ENCODE assay signal across 1 cellular context in the genomic region with DNA sequence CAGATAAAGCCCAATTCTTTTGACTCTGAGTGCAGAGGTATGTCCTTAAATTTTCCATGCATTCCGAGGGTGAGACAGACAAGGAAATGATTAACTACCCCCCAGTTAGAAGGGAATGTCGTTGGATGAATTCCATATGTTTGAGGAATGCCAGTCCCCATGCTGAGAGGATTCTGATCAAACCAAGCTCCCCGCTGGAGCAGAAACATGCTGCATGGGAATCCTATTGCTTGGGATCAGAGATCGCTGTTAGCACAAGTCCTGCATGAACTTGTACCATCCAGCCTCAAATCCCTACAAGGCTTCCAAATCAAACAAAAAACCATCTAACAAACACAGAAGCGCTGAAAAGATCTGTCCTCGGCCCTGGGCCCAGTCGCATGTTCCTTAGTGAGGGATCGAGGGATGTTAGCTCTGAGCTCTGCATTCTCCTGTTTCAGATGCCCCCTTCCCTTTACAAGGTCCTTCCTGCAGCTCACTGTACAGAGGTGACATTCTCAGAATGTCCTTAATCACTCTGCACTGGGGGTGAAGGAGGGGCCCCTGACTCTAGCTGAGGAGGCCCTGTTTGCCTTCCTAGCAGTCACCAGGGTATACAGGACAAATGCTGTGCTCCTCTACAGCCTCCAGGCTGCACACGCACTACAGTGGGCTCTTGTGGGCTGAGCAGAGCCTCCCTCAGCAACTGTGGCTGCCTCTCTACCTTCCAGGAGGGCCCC.
TF ChIP-seq lines count a peak whose summit lies in the region.

No MANE protein-coding gene starts in this region.

TF ChIP-seq in SK-N-SH, 30 proteins besides CTCF, POLR2A, EP300 and RAD21 (continued from another document):
- TF ChIP-seq, protein P1, sequence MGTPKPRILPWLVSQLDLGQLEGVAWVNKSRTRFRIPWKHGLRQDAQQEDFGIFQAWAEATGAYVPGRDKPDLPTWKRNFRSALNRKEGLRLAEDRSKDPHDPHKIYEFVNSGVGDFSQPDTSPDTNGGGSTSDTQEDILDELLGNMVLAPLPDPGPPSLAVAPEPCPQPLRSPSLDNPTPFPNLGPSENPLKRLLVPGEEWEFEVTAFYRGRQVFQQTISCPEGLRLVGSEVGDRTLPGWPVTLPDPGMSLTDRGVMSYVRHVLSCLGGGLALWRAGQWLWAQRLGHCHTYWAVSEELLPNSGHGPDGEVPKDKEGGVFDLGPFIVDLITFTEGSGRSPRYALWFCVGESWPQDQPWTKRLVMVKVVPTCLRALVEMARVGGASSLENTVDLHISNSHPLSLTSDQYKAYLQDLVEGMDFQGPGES (IDR thresholded peaks at IDR 0.05; ENCODE audit: low read depth, low read length): no peak
- TF ChIP-seq, protein P2, sequence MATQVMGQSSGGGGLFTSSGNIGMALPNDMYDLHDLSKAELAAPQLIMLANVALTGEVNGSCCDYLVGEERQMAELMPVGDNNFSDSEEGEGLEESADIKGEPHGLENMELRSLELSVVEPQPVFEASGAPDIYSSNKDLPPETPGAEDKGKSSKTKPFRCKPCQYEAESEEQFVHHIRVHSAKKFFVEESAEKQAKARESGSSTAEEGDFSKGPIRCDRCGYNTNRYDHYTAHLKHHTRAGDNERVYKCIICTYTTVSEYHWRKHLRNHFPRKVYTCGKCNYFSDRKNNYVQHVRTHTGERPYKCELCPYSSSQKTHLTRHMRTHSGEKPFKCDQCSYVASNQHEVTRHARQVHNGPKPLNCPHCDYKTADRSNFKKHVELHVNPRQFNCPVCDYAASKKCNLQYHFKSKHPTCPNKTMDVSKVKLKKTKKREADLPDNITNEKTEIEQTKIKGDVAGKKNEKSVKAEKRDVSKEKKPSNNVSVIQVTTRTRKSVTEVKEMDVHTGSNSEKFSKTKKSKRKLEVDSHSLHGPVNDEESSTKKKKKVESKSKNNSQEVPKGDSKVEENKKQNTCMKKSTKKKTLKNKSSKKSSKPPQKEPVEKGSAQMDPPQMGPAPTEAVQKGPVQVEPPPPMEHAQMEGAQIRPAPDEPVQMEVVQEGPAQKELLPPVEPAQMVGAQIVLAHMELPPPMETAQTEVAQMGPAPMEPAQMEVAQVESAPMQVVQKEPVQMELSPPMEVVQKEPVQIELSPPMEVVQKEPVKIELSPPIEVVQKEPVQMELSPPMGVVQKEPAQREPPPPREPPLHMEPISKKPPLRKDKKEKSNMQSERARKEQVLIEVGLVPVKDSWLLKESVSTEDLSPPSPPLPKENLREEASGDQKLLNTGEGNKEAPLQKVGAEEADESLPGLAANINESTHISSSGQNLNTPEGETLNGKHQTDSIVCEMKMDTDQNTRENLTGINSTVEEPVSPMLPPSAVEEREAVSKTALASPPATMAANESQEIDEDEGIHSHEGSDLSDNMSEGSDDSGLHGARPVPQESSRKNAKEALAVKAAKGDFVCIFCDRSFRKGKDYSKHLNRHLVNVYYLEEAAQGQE (IDR thresholded peaks at IDR 0.05; ENCODE audit: low read depth, low read length): peak; percentile 78
- TF ChIP-seq, protein P3, sequence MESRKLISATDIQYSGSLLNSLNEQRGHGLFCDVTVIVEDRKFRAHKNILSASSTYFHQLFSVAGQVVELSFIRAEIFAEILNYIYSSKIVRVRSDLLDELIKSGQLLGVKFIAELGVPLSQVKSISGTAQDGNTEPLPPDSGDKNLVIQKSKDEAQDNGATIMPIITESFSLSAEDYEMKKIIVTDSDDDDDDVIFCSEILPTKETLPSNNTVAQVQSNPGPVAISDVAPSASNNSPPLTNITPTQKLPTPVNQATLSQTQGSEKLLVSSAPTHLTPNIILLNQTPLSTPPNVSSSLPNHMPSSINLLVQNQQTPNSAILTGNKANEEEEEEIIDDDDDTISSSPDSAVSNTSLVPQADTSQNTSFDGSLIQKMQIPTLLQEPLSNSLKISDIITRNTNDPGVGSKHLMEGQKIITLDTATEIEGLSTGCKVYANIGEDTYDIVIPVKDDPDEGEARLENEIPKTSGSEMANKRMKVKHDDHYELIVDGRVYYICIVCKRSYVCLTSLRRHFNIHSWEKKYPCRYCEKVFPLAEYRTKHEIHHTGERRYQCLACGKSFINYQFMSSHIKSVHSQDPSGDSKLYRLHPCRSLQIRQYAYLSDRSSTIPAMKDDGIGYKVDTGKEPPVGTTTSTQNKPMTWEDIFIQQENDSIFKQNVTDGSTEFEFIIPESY (IDR thresholded peaks at IDR 0.05; ENCODE audit: borderline replicate concordance, low read depth): peak; percentile 83; the same call in 1 of the 2 replicates
- TF ChIP-seq EZH2phosphoT487 (IDR thresholded peaks at IDR 0.05; ENCODE audit: borderline replicate concordance, low read depth) (no peak), RCOR1 (IDR thresholded peaks at IDR 0.05; ENCODE audit: low read length) (peak; percentile 57; the same call in 1 of the 2 replicates), MEF2A (IDR thresholded peaks at IDR 0.05; ENCODE audit: borderline replicate concordance, low read depth) (no peak), YY1 (IDR thresholded peaks at IDR 0.05; ENCODE audit: low read depth) (peak; percentile 37; the same call in 1 of the 2 replicates), ELF1 (IDR thresholded peaks at IDR 0.05) (no peak), NRF1 (IDR thresholded peaks at IDR 0.05; ENCODE audit: low read depth, low read length) (no peak), NFIC (IDR thresholded peaks at IDR 0.05; ENCODE audit: borderline replicate concordance) (peak; percentile 94), GATA2 (CRISPR knock-in tag; IDR thresholded peaks at IDR 0.05) (no peak), JUND (IDR thresholded peaks at IDR 0.05) (peak; percentile 93), FOXM1 (IDR thresholded peaks at IDR 0.05; ENCODE audit: low read depth) (peak; percentile 75; the same call in 1 of the 2 replicates)
- TF ChIP-seq, protein P4, sequence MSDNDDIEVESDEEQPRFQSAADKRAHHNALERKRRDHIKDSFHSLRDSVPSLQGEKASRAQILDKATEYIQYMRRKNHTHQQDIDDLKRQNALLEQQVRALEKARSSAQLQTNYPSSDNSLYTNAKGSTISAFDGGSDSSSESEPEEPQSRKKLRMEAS (IDR thresholded peaks at IDR 0.05; ENCODE audit: low read depth): peak; percentile 71
- TF ChIP-seq, protein P5, sequence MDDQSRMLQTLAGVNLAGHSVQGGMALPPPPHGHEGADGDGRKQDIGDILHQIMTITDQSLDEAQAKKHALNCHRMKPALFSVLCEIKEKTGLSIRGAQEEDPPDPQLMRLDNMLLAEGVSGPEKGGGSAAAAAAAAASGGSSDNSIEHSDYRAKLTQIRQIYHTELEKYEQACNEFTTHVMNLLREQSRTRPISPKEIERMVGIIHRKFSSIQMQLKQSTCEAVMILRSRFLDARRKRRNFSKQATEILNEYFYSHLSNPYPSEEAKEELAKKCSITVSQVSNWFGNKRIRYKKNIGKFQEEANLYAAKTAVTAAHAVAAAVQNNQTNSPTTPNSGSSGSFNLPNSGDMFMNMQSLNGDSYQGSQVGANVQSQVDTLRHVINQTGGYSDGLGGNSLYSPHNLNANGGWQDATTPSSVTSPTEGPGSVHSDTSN (IDR thresholded peaks at IDR 0.05): peak; percentile 97
- TF ChIP-seq, protein P6, sequence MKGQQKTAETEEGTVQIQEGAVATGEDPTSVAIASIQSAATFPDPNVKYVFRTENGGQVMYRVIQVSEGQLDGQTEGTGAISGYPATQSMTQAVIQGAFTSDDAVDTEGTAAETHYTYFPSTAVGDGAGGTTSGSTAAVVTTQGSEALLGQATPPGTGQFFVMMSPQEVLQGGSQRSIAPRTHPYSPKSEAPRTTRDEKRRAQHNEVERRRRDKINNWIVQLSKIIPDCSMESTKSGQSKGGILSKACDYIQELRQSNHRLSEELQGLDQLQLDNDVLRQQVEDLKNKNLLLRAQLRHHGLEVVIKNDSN (IDR thresholded peaks at IDR 0.05; ENCODE audit: borderline replicate concordance, low read depth): no peak
